1 cellular context compared by ENCODE assay signal in genomic region chr3:181712505-181713299, GRCh38.
A peak's percentile ranks its signal among the peaks of the same experiment; 100 is the strongest.
TF ChIP-seq lines count a peak whose summit lies in the region.

No MANE protein-coding gene starts in this region.

TF ChIP-seq in HEK293, 187 proteins besides CTCF, POLR2A, EP300 and RAD21 (continued from another document):
- no peak for TF ChIP-seq TRIM28 (IDR thresholded peaks at IDR 0.05; ENCODE audit: borderline replicate concordance, low read length)
- TF ChIP-seq IKZF3 (tag by site-specific recombination; IDR thresholded peaks at IDR 0.05), result no peak
- TF ChIP-seq ZNF341 (tag by site-specific recombination; IDR thresholded peaks at IDR 0.05; ENCODE audit: low read depth), result no peak; the same call in 1 of the 2 replicates
- TF ChIP-seq ZSCAN30 (tag by site-specific recombination; IDR thresholded peaks at IDR 0.05), result peak; percentile 49; the same call in 1 of the 2 replicates
- no peak for TF ChIP-seq ZNF473 (tag by site-specific recombination; IDR thresholded peaks at IDR 0.05)
- TF ChIP-seq REST (tag by site-specific recombination; IDR thresholded peaks at IDR 0.05), result 0 out of 2 replicates have a peak, but pooled peaks have one; percentile 13
- no peak for TF ChIP-seq INSM2 (tag by site-specific recombination; IDR thresholded peaks at IDR 0.05)
- no peak for TF ChIP-seq ZSCAN23 (tag by site-specific recombination; IDR thresholded peaks at IDR 0.05)
- no peak for TF ChIP-seq OSR2 (tag by site-specific recombination; IDR thresholded peaks at IDR 0.05)
- no peak for TF ChIP-seq PBX3 (CRISPR knock-in tag; IDR thresholded peaks at IDR 0.05)
- no peak for TF ChIP-seq ZNF521 (tag by site-specific recombination; IDR thresholded peaks at IDR 0.05)
- TF ChIP-seq ZBTB20 (tag by site-specific recombination; IDR thresholded peaks at IDR 0.05), result peak; percentile 84
- no peak for TF ChIP-seq ZNF513 (tag by site-specific recombination; IDR thresholded peaks at IDR 0.05)
- no peak for TF ChIP-seq ZNF18 (tag by site-specific recombination; IDR thresholded peaks at IDR 0.05)
- no peak for TF ChIP-seq ZNF664 (tag by site-specific recombination; IDR thresholded peaks at IDR 0.05)
- TF ChIP-seq GFI1B (tag by site-specific recombination; IDR thresholded peaks at IDR 0.05), result no peak
- TF ChIP-seq ZNF660 (tag by site-specific recombination; IDR thresholded peaks at IDR 0.05), result 0 out of 2 replicates have a peak, but pooled peaks have one; percentile 34
- no peak for TF ChIP-seq ZNF211 (tag by site-specific recombination; IDR thresholded peaks at IDR 0.05; ENCODE audit: low read depth)
- TF ChIP-seq ZNF354C (tag by site-specific recombination; IDR thresholded peaks at IDR 0.05; ENCODE audit: borderline replicate concordance, low read depth), result no peak
- TF ChIP-seq HIC1 (tag by site-specific recombination; IDR thresholded peaks at IDR 0.05), result peak; percentile 87
- TF ChIP-seq SETDB1 (IDR thresholded peaks at IDR 0.05; ENCODE audit: insufficient read length, low read length), result no peak
- TF ChIP-seq ZNF146 (tag by site-specific recombination; IDR thresholded peaks at IDR 0.05), result no peak
- TF ChIP-seq ZNF174 (tag by site-specific recombination; IDR thresholded peaks at IDR 0.05), result no peak
- TF ChIP-seq ZNF2 (tag by site-specific recombination; IDR thresholded peaks at IDR 0.05), result no peak
- TF ChIP-seq ZNF157 (tag by site-specific recombination; IDR thresholded peaks at IDR 0.05), result no peak
- no peak for TF ChIP-seq ZNF548 (tag by site-specific recombination; IDR thresholded peaks at IDR 0.05)
